ENCODE assay signal across 10 cellular contexts in the genomic region with DNA sequence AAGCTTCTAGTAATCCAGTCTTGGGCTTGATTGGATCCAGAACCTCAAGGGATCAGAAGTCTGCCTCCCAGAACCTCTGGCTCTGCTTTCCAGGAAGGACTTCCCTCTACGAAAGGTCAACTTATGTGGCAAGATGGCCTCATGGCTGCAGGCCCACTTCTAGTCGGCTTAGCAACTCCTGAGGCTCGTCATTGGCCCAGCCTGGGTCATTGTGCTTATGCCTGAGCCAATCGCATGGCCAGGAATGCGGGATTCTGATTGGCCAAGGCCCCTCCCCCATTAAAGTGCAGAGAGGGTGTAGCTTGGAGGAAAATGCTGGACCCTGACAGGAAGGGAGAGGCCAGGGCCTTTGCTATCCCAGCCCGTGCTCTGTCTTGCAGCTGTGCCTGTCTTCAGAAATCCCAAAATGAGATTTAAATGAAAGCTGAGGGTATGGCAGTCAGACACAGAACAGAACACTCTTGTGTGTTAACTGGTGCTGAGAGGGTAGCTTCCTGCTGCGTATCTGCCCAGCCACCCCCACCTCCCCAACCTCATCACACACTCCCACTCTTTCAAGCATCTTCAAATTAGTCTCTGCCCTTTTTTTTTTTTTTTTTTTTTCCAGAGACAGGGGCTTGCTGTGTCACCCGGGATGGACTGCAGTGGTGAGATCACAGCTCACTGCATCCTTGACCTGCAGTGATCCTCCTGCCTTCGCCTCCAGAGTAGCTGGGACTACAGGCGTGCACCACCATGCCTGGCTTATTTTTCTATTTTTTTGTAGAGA. TPM values are rescaled to one million over a fixed set of nuclear protein-coding genes. Genes with fewer than 3 reads are reported as not detected.
DNase-seq lines count a peak whose midpoint lies in the region; ATAC-seq and TF ChIP-seq lines count a peak whose summit lies in the region.
"Had no signal": no experiment of that assay in that cellular context is flagged by ENCODE, and none has a peak within 500 bp of the region (broad histone marks: within the 10 kb centered on the region; RNA-seq: fewer than 3 reads in every experiment).

No MANE protein-coding gene starts in this region.

- intact Hi-C loops in HCT116 (cut with micrococcal nuclease), result no loop called here
- intact Hi-C loops in activated T-helper 2 cell treated with anti-CD3 and anti-CD28 coated beads, Interferon-gamma antibody, Interleukin-2, Interleukin-4, amounts not matched to agents 10 μg/mL and 5 μg/mL and 100 μg/mL, durations not matched to agents 14 hours and 24 hours and 36 hours (cut with micrococcal nuclease), result no loop called here

- BruUV-seq in HCT116 (replicated peaks; lab: Mats Ljungman, UMichigan), result no TSS peak

- H3K27ac Mint-ChIP-seq in stimulated activated naive B cell treated with anti-CD40 and anti-IgM and Interleukin-4, amounts not matched to agents 10 μg/mL and 1 μg/mL and 100 μg/mL, for 72 hours, result no peak overlapping the region
- H3K27ac Mint-ChIP-seq in activated T-helper 2 cell treated with anti-CD3 and anti-CD28 coated beads, Interferon-gamma antibody, Interleukin-2, Interleukin-4, amounts not matched to agents 10 μg/mL and 5 μg/mL and 100 μg/mL, durations not matched to agents 14 hours and 24 hours and 36 hours, result no peak overlapping the region
- H3K27ac Mint-ChIP-seq: T-cell had no signal

- H3K4me1 Mint-ChIP-seq in stimulated activated naive B cell treated with anti-CD40 and anti-IgM and Interleukin-4, amounts not matched to agents 10 μg/mL and 1 μg/mL and 100 μg/mL, for 72 hours, result peaks cover 4 to 9% of the 10 kb centered on the region in 2 donors
- peaks cover 10% of the 10 kb centered on the region for H3K4me1 Mint-ChIP-seq in activated T-helper 2 cell treated with anti-CD3 and anti-CD28 coated beads, Interferon-gamma antibody, Interleukin-2, Interleukin-4, amounts not matched to agents 10 μg/mL and 5 μg/mL and 100 μg/mL, durations not matched to agents 14 hours and 24 hours and 36 hours (ENCODE audit: low read depth)

- in situ Hi-C loops in SK-MEL-5 (cut with HindIII; ENCODE audit: low pct_unique_long_range_greater_than_20kb, low sequenced_read_pairs), result no loop called here

- no peaks in the 10 kb centered on the region for H3K79me2 ChIP-seq in HCT116 (ENCODE audit: insufficient read depth, low read length)

- H3K4me3 Mint-ChIP-seq in stimulated activated naive B cell treated with anti-CD40 and anti-IgM and Interleukin-4, amounts not matched to agents 10 μg/mL and 1 μg/mL and 100 μg/mL, for 72 hours, result no peak overlapping the region
- no peak overlapping the region for H3K4me3 Mint-ChIP-seq in activated T-helper 2 cell treated with anti-CD3 and anti-CD28 coated beads, Interferon-gamma antibody, Interleukin-2, Interleukin-4, amounts not matched to agents 10 μg/mL and 5 μg/mL and 100 μg/mL, durations not matched to agents 14 hours and 24 hours and 36 hours (ENCODE audit: low read depth)
- H3K4me3 Mint-ChIP-seq: T-cell had no signal

- no peaks in the 10 kb centered on the region for H3K9me2 ChIP-seq in HCT116 (ENCODE audit: insufficient read depth)

- no peaks in the 10 kb centered on the region for H3K9me3 ChIP-seq in HCT116 (ENCODE audit: control insufficient read depth in 1 of 2, insufficient read depth in 1 of 2, low read depth in 1 of 2, low read length in 2 of 2)

- no peak for TF ChIP-seq RAD21 in HCT116 (IDR thresholded peaks at IDR 0.05; ENCODE audit: low read depth)

- no peaks in the 10 kb centered on the region for H3K36me3 Mint-ChIP-seq in stimulated activated naive B cell treated with anti-CD40 and anti-IgM and Interleukin-4, amounts not matched to agents 10 μg/mL and 1 μg/mL and 100 μg/mL, for 72 hours
- no peaks in the 10 kb centered on the region for H3K36me3 Mint-ChIP-seq in activated T-helper 2 cell treated with anti-CD3 and anti-CD28 coated beads, Interferon-gamma antibody, Interleukin-2, Interleukin-4, amounts not matched to agents 10 μg/mL and 5 μg/mL and 100 μg/mL, durations not matched to agents 14 hours and 24 hours and 36 hours (ENCODE audit: low read depth)
- H3K36me3 Mint-ChIP-seq: T-cell had no signal

- no peaks in the 10 kb centered on the region for H3K27me3 Mint-ChIP-seq in stimulated activated naive B cell treated with anti-CD40 and anti-IgM and Interleukin-4, amounts not matched to agents 10 μg/mL and 1 μg/mL and 100 μg/mL, for 72 hours
- H3K27me3 Mint-ChIP-seq in activated T-helper 2 cell treated with anti-CD3 and anti-CD28 coated beads, Interferon-gamma antibody, Interleukin-2, Interleukin-4, amounts not matched to agents 10 μg/mL and 5 μg/mL and 100 μg/mL, durations not matched to agents 14 hours and 24 hours and 36 hours (ENCODE audit: low read depth), result no peaks in the 10 kb centered on the region
- H3K27me3 Mint-ChIP-seq: T-cell had no signal

- H2AFZ ChIP-seq in HCT116 (ENCODE audit: low read depth, low read length, poor library complexity, severe bottlenecking), result no peak overlapping the region

- peaks cover 13 to 29% of the 10 kb centered on the region in 2 experiments for H3K4me1 ChIP-seq in HCT116 (ENCODE audit: control insufficient read depth in 1 of 2, insufficient read depth in 2 of 2, low read length in 2 of 2)

- H3K36me3 ChIP-seq in HCT116 (ENCODE audit: control insufficient read depth in 1 of 2, insufficient read depth in 2 of 2, low read length in 2 of 2), result no peaks in the 10 kb centered on the region

- TF ChIP-seq POLR2A in HCT116 (IDR thresholded peaks at IDR 0.05; ENCODE audit: borderline replicate concordance, extremely low read depth, insufficient read depth, insufficient read length), result peak; percentile 40

- RAD21 ChIA-PET in HCT116 (lab: Charles Lee; ENCODE audit: low non-redundant PET in 1 of 2, low total read pairs in 2 of 2, uncharacterized antibody in 2 of 2, unreplicated experiment in 2 of 2), result no interaction called here

- POLR2A ChIA-PET in HCT116 (lab: Charles Lee), result no interaction called here

- no peak for TF ChIP-seq CTCF in HCT116 (IDR thresholded peaks at IDR 0.05 in 2 of 3, conservative IDR thresholded peaks at IDR 0.05 in 1 of 3; ENCODE audit: borderline replicate concordance in 1 of 3, insufficient read depth in 1 of 3, low read depth in 2 of 3, low read length in 2 of 3)

- H3K4me2 ChIP-seq in HCT116 (ENCODE audit: low read length), result peak overlapping the region; percentile 44

- CTCF ChIA-PET in HCT116 (lab: Charles Lee), result interaction anchor here (1.2 kb wide), 1 partner anchor 21 kb away, joined by 3 read pairs; no protein-coding TSS in a partner anchor

- H3K27ac ChIP-seq in HCT116 (ENCODE audit: low read depth, low read length), result no peak overlapping the region

- no peaks in the 10 kb centered on the region for H3K9me3 Mint-ChIP-seq in stimulated activated naive B cell treated with anti-CD40 and anti-IgM and Interleukin-4, amounts not matched to agents 10 μg/mL and 1 μg/mL and 100 μg/mL, for 72 hours
- H3K9me3 Mint-ChIP-seq in activated T-helper 2 cell treated with anti-CD3 and anti-CD28 coated beads, Interferon-gamma antibody, Interleukin-2, Interleukin-4, amounts not matched to agents 10 μg/mL and 5 μg/mL and 100 μg/mL, durations not matched to agents 14 hours and 24 hours and 36 hours, result no peaks in the 10 kb centered on the region
- H3K9me3 Mint-ChIP-seq: T-cell had no signal

- DNase-seq in HCT116 (ENCODE audit: low read depth, low spot score) (no peak), SK-MEL-5 (ENCODE audit: low read depth, low spot score) (peak; percentile 61), foreskin melanocyte (peak; percentile 39), pons (ENCODE audit: low spot score) (peak; percentile 9), ureter (ENCODE audit: low spot score) (no peak)
- no peak for DNase-seq in stimulated activated naive B cell treated with anti-CD40 and anti-IgM and Interleukin-4, amounts not matched to agents 10 μg/mL and 1 μg/mL and 100 μg/mL, for 72 hours
- no peak for DNase-seq in activated T-helper 2 cell treated with anti-CD3 and anti-CD28 coated beads, Interferon-gamma antibody, Interleukin-2, Interleukin-4, amounts not matched to agents 10 μg/mL and 5 μg/mL and 100 μg/mL, durations not matched to agents 14 hours and 24 hours and 36 hours (ENCODE audit: low spot score)
- DNase-seq: NCI-H1105, T-cell had no signal

- no peaks in the 10 kb centered on the region for H4K20me1 ChIP-seq in HCT116 (ENCODE audit: insufficient read depth)

- H3K4me3 ChIP-seq in HCT116 (replicated peaks in 1 of 2; ENCODE audit: low read depth in 1 of 2, low read length in 2 of 2), result no peak overlapping the region

- peak; percentile 70 for ATAC-seq in HCT116
- ATAC-seq in HG02852 (IDR thresholded peaks at IDR 0.05; ENCODE audit: unreplicated experiment), result no peak
- no peak for ATAC-seq in stimulated activated naive B cell treated with anti-CD40 and anti-IgM and Interleukin-4, amounts not matched to agents 10 μg/mL and 1 μg/mL and 100 μg/mL, for 72 hours (replicated peaks)
- ATAC-seq: T-cell had no signal

- H3K27me3 ChIP-seq in HCT116 (ENCODE audit: insufficient read depth, low read length), result no peaks in the 10 kb centered on the region

- no peak overlapping the region for H3K9ac ChIP-seq in HCT116 (ENCODE audit: low read length)

TF ChIP-seq in HCT116, 20 proteins besides CTCF, POLR2A, EP300 and RAD21 (continues in another document):
- TF ChIP-seq EGR1 (IDR thresholded peaks at IDR 0.05; ENCODE audit: low read depth) (no peak), ZNF274 (IDR thresholded peaks at IDR 0.05; ENCODE audit: low read depth, low read length) (no peak), SRF (IDR thresholded peaks at IDR 0.05; ENCODE audit: low read depth) (no peak)
- TF ChIP-seq, protein P1, sequence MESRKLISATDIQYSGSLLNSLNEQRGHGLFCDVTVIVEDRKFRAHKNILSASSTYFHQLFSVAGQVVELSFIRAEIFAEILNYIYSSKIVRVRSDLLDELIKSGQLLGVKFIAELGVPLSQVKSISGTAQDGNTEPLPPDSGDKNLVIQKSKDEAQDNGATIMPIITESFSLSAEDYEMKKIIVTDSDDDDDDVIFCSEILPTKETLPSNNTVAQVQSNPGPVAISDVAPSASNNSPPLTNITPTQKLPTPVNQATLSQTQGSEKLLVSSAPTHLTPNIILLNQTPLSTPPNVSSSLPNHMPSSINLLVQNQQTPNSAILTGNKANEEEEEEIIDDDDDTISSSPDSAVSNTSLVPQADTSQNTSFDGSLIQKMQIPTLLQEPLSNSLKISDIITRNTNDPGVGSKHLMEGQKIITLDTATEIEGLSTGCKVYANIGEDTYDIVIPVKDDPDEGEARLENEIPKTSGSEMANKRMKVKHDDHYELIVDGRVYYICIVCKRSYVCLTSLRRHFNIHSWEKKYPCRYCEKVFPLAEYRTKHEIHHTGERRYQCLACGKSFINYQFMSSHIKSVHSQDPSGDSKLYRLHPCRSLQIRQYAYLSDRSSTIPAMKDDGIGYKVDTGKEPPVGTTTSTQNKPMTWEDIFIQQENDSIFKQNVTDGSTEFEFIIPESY (IDR thresholded peaks at IDR 0.05; ENCODE audit: extremely low read depth, insufficient replicate concordance, low read length), result no peak

RNA-seq across cellular contexts. Expression of a gene that starts 5.5 kb away (rescaled TPM):
- 29.3 TPM for total RNA-seq in HCT116 (2021; ENCODE audit: unreplicated experiment)
- 14.7 and 18.4 TPM in 2 replicates for polyA plus RNA-seq in HCT116 (2012)
- 13.8 and 18.3 TPM in 2 replicates for total RNA-seq in SK-MEL-5 (2014; rRNA removed; shearing (Covaris generic))
- 15.1 and 20.6 TPM in 2 replicates for polyA plus RNA-seq in SK-MEL-5 (2015; cell fraction: cytosol; rRNA removed)
- polyA plus RNA-seq in SK-MEL-5 (2015; cell fraction: nucleus; rRNA removed), result 44.0 and 45.6 TPM in 2 replicates
- total RNA-seq in ureter, result 3.6 TPM
- 37.4 and 39.6 TPM in 2 replicates for total RNA-seq in activated T-helper 2 cell treated with anti-CD3 and anti-CD28 coated beads, Interferon-gamma antibody, Interleukin-2, Interleukin-4, amounts not matched to agents 10 μg/mL and 5 μg/mL and 100 μg/mL, durations not matched to agents 14 hours and 24 hours and 36 hours

Comparison
In these comparisons a context has a peak if more than half of its experiments do, and no peak if none do; other contexts are left out.
1. DNase-seq: peak in SK-MEL-5 (single experiment), foreskin melanocyte (single experiment) and pons (single experiment); none in HCT116 (single experiment), ureter (single experiment), stimulated activated naive B cell treated with anti-CD40 and anti-IgM and Interleukin-4, amounts not matched to agents 10 μg/mL and 1 μg/mL and 100 μg/mL, for 72 hours (single experiment) and activated T-helper 2 cell treated with anti-CD3 and anti-CD28 coated beads, Interferon-gamma antibody, Interleukin-2, Interleukin-4, amounts not matched to agents 10 μg/mL and 5 μg/mL and 100 μg/mL, durations not matched to agents 14 hours and 24 hours and 36 hours (single experiment).